Comparison of ENCODE assay signal across 9 cellular contexts in genomic region chr9:128078504-128079434, GRCh38. TPM values are rescaled to one million over a fixed set of nuclear protein-coding genes. Genes with fewer than 3 reads are reported as not detected.
DNase-seq lines count a peak whose midpoint lies in the region; ATAC-seq, FAIRE-seq and TF ChIP-seq lines count a peak whose summit lies in the region.
"Had no signal": no experiment of that assay in that cellular context is flagged by ENCODE, and none has a peak within 500 bp of the region (broad histone marks: within the 10 kb centered on the region; RNA-seq: fewer than 3 reads in every experiment).

No MANE protein-coding gene starts in this region.

- no peak for DNase-seq in AG04450 (ENCODE audit: low read depth, low spot score)
- peak; percentile 93 for DNase-seq in LNCaP clone FGC (ENCODE audit: low read depth)
- peak in 5 of 7 donors; percentile 66 to 75 (median 70) for DNase-seq in adrenal gland
- DNase-seq in lung (ENCODE audit: low spot score) = no peak
- DNase-seq in HTR-8/SVneo (ENCODE audit: insufficient read length, low spot score) = no peak
- DNase-seq in DMS114 treated with DMSO at 0.1 percent for 48 hours (lab: John Stamatoyannopoulos, UW; ENCODE audit: unreplicated experiment) = no peak
- no peak for DNase-seq in stimulated activated CD4-positive, alpha-beta T cell treated with anti-CD3 and anti-CD28 coated beads, Interleukin-4, amount 100 ng/mL, for 24 hours
- DNase-seq: NCI-H1694 treated with DMSO at 0.1 percent for 48 hours had no signal

- H3K27me3 ChIP-seq in AG04450 (ENCODE audit: control insufficient read depth, insufficient read depth, low read length) = no peaks in the 10 kb centered on the region
- no peaks in the 10 kb centered on the region for H3K27me3 ChIP-seq in adrenal gland
- H3K27me3 ChIP-seq in lung (ENCODE audit: control insufficient read depth, insufficient read depth) = no peaks in the 10 kb centered on the region

- H3K9me3 ChIP-seq in AG04450 (ENCODE audit: control insufficient read depth, insufficient read depth, low read length) (no peaks in the 10 kb centered on the region), adrenal gland (replicated peaks in 1 of 3) (no peaks in the 10 kb centered on the region), lung (ENCODE audit: control insufficient read depth in 2 of 2, insufficient read depth in 1 of 2, low read length in 1 of 2) (no peaks in the 10 kb centered on the region)

- H3K4me1 ChIP-seq in adrenal gland (replicated peaks in 1 of 2) (peaks cover 47 to 65% of the 10 kb centered on the region in 2 donors), lung (ENCODE audit: control insufficient read depth in 2 of 2, insufficient read depth in 2 of 2, low read length in 2 of 2) (peaks cover 14 to 18% of the 10 kb centered on the region in 2 donors)

- 27 to 39% (median 34%) methylated on average over 11 of the region's 11 CpGs for WGBS in adrenal gland, 4 donors
- WGBS in lung, 2 donors = 40 to 45% methylated on average over 11 of the region's 11 CpGs

- H3K4me3 ChIP-seq in AG04450 (ENCODE audit: low read depth, low read length) (no peak overlapping the region), LNCaP clone FGC (ENCODE audit: low read depth, low read length) (0 out of 2 replicates have a peak overlapping the region, but pooled peaks have one; percentile 2), adrenal gland (no peak overlapping the region), lung (no peak overlapping the region)

- TF ChIP-seq CTCF in AG04450 (IDR thresholded peaks at IDR 0.05; ENCODE audit: low read depth, low read length) = no peak
- no peak for TF ChIP-seq CTCF in LNCaP clone FGC (IDR thresholded peaks at IDR 0.05; ENCODE audit: control insufficient read depth, extremely low read depth, insufficient read depth)
- TF ChIP-seq CTCF in adrenal gland (IDR thresholded peaks at IDR 0.05) = no peak
- no peak for TF ChIP-seq CTCF in lung (IDR thresholded peaks at IDR 0.05; ENCODE audit: control extremely low read depth, extremely low read depth)

- ATAC-seq in lung (ENCODE audit: insufficient read depth, low FRiP score) = peak; percentile 30
- no peak for ATAC-seq in HG03139 (IDR thresholded peaks at IDR 0.05; ENCODE audit: unreplicated experiment)

- TF ChIP-seq POLR2A in adrenal gland (IDR thresholded peaks at IDR 0.05) = no peak

- intact Hi-C loops in adrenal gland (cut with DNase I) = no loop called here

- no peak for FAIRE-seq in HTR-8/SVneo (lab: Jason Lieb, UNC)

- H3K27ac ChIP-seq in AG04450 (ENCODE audit: low read depth, low read length) = peak overlapping the region; percentile 57
- peak overlapping the region; percentile 12 to 68 (median 59) for H3K27ac ChIP-seq in adrenal gland
- peak overlapping the region in 1 of 2 donors; percentile 84 for H3K27ac ChIP-seq in lung (ENCODE audit: low read depth in 1 of 2, low read length in 1 of 2)

- CTCF ChIA-PET in AG04450 (lab: Charles Lee) = interaction anchor here (0.6 to 2.9 kb wide), 4 partner anchors 12 to 420 kb away, joined by 3 to 11 read pairs (median 8); partner anchors contain the start of gene NAIF1

- no peaks in the 10 kb centered on the region for H3K36me3 ChIP-seq in adrenal gland (replicated peaks in 1 of 2)
- H3K36me3 ChIP-seq in lung (ENCODE audit: control insufficient read depth in 2 of 2, insufficient read depth in 2 of 2, low read length in 2 of 2) = peaks cover 0 to 2% of the 10 kb centered on the region in 2 donors

- POLR2A ChIA-PET in AG04450 (lab: Yijun Ruan, JAX) = interaction anchor here (1.2 kb wide), 1 partner anchor 11 kb away, joined by 4 read pairs; the partner anchor contains the start of genes NAIF1 and SLC25A25

RNA-seq across cellular contexts. Expression of gene SLC25A25, which starts 10.7 kb away (rescaled TPM):
- polyA plus RNA-seq in AG04450 (2011; rRNA removed) (12.0 and 12.6 TPM in 2 replicates), adrenal gland (10 to 100 TPM; 13.6 to 14.1 (median 13.9) TPM), lung (10 to 100 TPM; 10.5 to 27.9 TPM)
- 20.6 TPM in 2 replicates for polyA minus RNA-seq in AG04450 (2011; rRNA and poly(A)+ RNA removed)
- total RNA-seq in adrenal gland (10 to 100 TPM; 11.4 to 60.6 (median 25.5) TPM), lung (10 to 100 TPM; 21.2 to 32.6 TPM)

RNA-seq across cellular contexts. Expression of gene NAIF1, which starts 11.6 kb away (rescaled TPM):
- polyA plus RNA-seq in AG04450 (2011; rRNA removed) (7.5 and 8.9 TPM in 2 replicates), adrenal gland (10 to 100 TPM in 2 of 3 donors, 1 to 10 TPM in 1; 6.6 to 12.8 (median 10.8) TPM), lung (1 to 10 TPM; 8.2 to 9.4 TPM)
- polyA minus RNA-seq in AG04450 (2011; rRNA and poly(A)+ RNA removed) = 6.9 and 9.8 TPM in 2 replicates
- total RNA-seq in adrenal gland (10 to 100 TPM in 6 of 8 donors, 1 to 10 TPM in 2; 8.0 to 20.7 (median 12.2) TPM), lung (1 to 10 TPM; 7.2 to 9.4 TPM)

RNA-seq across cellular contexts. Expression of gene PTGES2, which starts 48.8 kb away (rescaled TPM):
- polyA plus RNA-seq in AG04450 (2011; rRNA removed) (56.3 and 75.2 TPM in 2 replicates), adrenal gland (100 to 1,000 TPM in 2 of 3 donors, 10 to 100 TPM in 1; 69.5 to 104 (median 101) TPM), lung (10 to 100 TPM; 49.9 to 59.5 TPM)
- 50.5 and 68.7 TPM in 2 replicates for polyA minus RNA-seq in AG04450 (2011; rRNA and poly(A)+ RNA removed)
- total RNA-seq in adrenal gland (100 to 1,000 TPM in 4 of 8 donors, 10 to 100 TPM in 4; 82.5 to 147 (median 101) TPM), lung (10 to 100 TPM; 42.0 to 66.8 TPM)

Comparison
In these comparisons a context has a peak if more than half of its experiments do, and no peak if none do; other contexts are left out.
1. DNase-seq: peak in LNCaP clone FGC (single experiment) and adrenal gland (5 of 7); none in AG04450 (single experiment), lung (single experiment), HTR-8/SVneo (single experiment), DMS114 treated with DMSO at 0.1 percent for 48 hours (single experiment) and stimulated activated CD4-positive, alpha-beta T cell treated with anti-CD3 and anti-CD28 coated beads, Interleukin-4, amount 100 ng/mL, for 24 hours (single experiment).